8 cellular contexts compared by ENCODE assay signal in genomic region chr11:11843233-11843632, GRCh38. TPM values are rescaled to one million over a fixed set of nuclear protein-coding genes. Genes with fewer than 3 reads are reported as not detected.
DNase-seq lines count a peak whose midpoint lies in the region; ATAC-seq and TF ChIP-seq lines count a peak whose summit lies in the region.

No MANE protein-coding gene starts in this region.

- TF ChIP-seq CTCF in GM12865 (IDR thresholded peaks at IDR 0.05; ENCODE audit: insufficient read depth, low read depth, low read length, missing control alignments): no peak

- H3K9me3 ChIP-seq in endocrine pancreas (ENCODE audit: control insufficient read depth, low read length) (no peaks in the 10 kb centered on the region), neuronal stem cell (replicated peaks in 1 of 2; ENCODE audit: control insufficient read depth in 2 of 2, insufficient read depth in 1 of 2, low read depth in 1 of 2, low read length in 2 of 2) (no peaks in the 10 kb centered on the region)

- no peak overlapping the region for H3K23ac ChIP-seq in neuronal stem cell (ENCODE audit: low read depth, low read length, poor library complexity)

- no peak overlapping the region for H2AFZ ChIP-seq in neuronal stem cell (ENCODE audit: low read length)

- DNase-seq in GM12865 (ENCODE audit: low read depth): peak; percentile 36
- DNase-seq in NCI-H526 (lab: John Stamatoyannopoulos, UW): peak; percentile 16 to 33
- DNase-seq in neuronal stem cell (ENCODE audit: low spot score): no peak
- DNase-seq in activated CD8-positive, alpha-beta memory T cell treated with anti-CD3 and anti-CD28 coated beads, Interleukin-2, amount 50 U/mL, for 48 hours: no peak
- no peak for DNase-seq in NCI-H1092 (lab: John Stamatoyannopoulos, UW)
- DNase-seq in head of caudate nucleus: no peak

- no peak overlapping the region for H4K91ac ChIP-seq in neuronal stem cell (ENCODE audit: low read depth, low read length, poor library complexity)

- no peak overlapping the region for H2BK120ac ChIP-seq in neuronal stem cell (ENCODE audit: low read depth, low read length)

- peaks cover 2% of the 10 kb centered on the region for H3K79me1 ChIP-seq in neuronal stem cell (ENCODE audit: low read depth, low read length)

- H3K27ac ChIP-seq in neuronal stem cell (replicated peaks; ENCODE audit: low read length): no peak overlapping the region

- H3K18ac ChIP-seq in neuronal stem cell (ENCODE audit: low read length): no peak overlapping the region

- H3K14ac ChIP-seq in neuronal stem cell (ENCODE audit: low read length): no peak overlapping the region

- no peak overlapping the region for H3K4ac ChIP-seq in neuronal stem cell (ENCODE audit: low read length)

- H3K9ac ChIP-seq in endocrine pancreas (ENCODE audit: control insufficient read depth, insufficient read depth, low read length): no peak overlapping the region
- no peak overlapping the region for H3K9ac ChIP-seq in neuronal stem cell (ENCODE audit: low read depth, low read length, poor library complexity)

- no peak overlapping the region for H2BK12ac ChIP-seq in neuronal stem cell (ENCODE audit: low read length)

- no peak overlapping the region for H2BK5ac ChIP-seq in neuronal stem cell (ENCODE audit: low read length)

- no CpG with 5 or more reads among the region's 3 CpGs for WGBS in neuronal stem cell (ENCODE audit: extremely low coverage in 2 of 2, insufficient read length in 2 of 2, insufficient replicate concordance in 1 of 2), 2 donors

- intact Hi-C loops in head of caudate nucleus (cut with DNase I): loop anchor here (5.0 to 10.0 kb wide), 2 partner anchors 36 to 122 kb away; no protein-coding TSS in a partner anchor

- H3K4me2 ChIP-seq in neuronal stem cell (ENCODE audit: insufficient read depth, low read length, poor library complexity, severe bottlenecking): peak overlapping the region; percentile 29

- no peak overlapping the region for H2BK15ac ChIP-seq in neuronal stem cell (ENCODE audit: low read length)

- H3K4me3 ChIP-seq in GM12865 (ENCODE audit: low read depth, low read length) (peak overlapping the region; percentile 75), endocrine pancreas (ENCODE audit: control insufficient read depth, insufficient read depth, low read length) (peak overlapping the region; percentile 96), neuronal stem cell (ENCODE audit: low read length in 2 of 2) (peak overlapping the region in 1 of 2 donors; percentile 76)

- no peaks in the 10 kb centered on the region for H3K36me3 ChIP-seq in endocrine pancreas (ENCODE audit: control insufficient read depth, insufficient read depth, low read length)
- no peaks in the 10 kb centered on the region for H3K36me3 ChIP-seq in neuronal stem cell (replicated peaks in 1 of 2; ENCODE audit: control insufficient read depth in 2 of 2, insufficient read depth in 2 of 2, low read length in 2 of 2)

- no peak overlapping the region for H4K8ac ChIP-seq in neuronal stem cell (ENCODE audit: low read depth, low read length)

- H2AK5ac ChIP-seq in neuronal stem cell (ENCODE audit: low read depth, low read length): no peak overlapping the region

- H3K4me1 ChIP-seq in endocrine pancreas (ENCODE audit: control insufficient read depth, insufficient read depth, low read length) (peaks cover 42% of the 10 kb centered on the region), neuronal stem cell (ENCODE audit: control insufficient read depth in 2 of 2, insufficient read depth in 1 of 2, low read depth in 1 of 2, low read length in 2 of 2) (peaks cover 0 to 10% of the 10 kb centered on the region in 2 donors)

- H3K27me3 ChIP-seq in endocrine pancreas (ENCODE audit: control insufficient read depth, insufficient read depth, low read length): no peaks in the 10 kb centered on the region
- H3K27me3 ChIP-seq in neuronal stem cell (ENCODE audit: control insufficient read depth in 3 of 3, insufficient read depth in 3 of 3, low read depth in 1 of 3, low read length in 3 of 3): no peaks in the 10 kb centered on the region

- no peak for ATAC-seq in HG02884 (IDR thresholded peaks at IDR 0.05; ENCODE audit: unreplicated experiment)

RNA-seq across cellular contexts. Expression of gene USP47, which starts 1.5 kb away (rescaled TPM):
- 26.5 TPM for polyA plus RNA-seq in neuronal stem cell (2013, experiment 1 of 2)
- polyA plus RNA-seq in neuronal stem cell (2013, experiment 2 of 2): 27.4 TPM

Comparison
In these comparisons a context has a peak if more than half of its experiments do, and no peak if none do; other contexts are left out.
1. DNase-seq: peak in GM12865 (single experiment) and NCI-H526 (2 of 2); none in neuronal stem cell (single experiment), activated CD8-positive, alpha-beta memory T cell treated with anti-CD3 and anti-CD28 coated beads, Interleukin-2, amount 50 U/mL, for 48 hours (single experiment), NCI-H1092 (single experiment) and head of caudate nucleus (0 of 42).